19 cellular contexts compared by ENCODE assay signal in genomic region chr7:21550821-21551531, GRCh38. TPM values are rescaled to one million over a fixed set of nuclear protein-coding genes. Genes with fewer than 3 reads are reported as not detected.
A peak's percentile ranks its signal among the peaks of the same experiment; 100 is the strongest.
DNase-seq lines count a peak whose midpoint lies in the region; ATAC-seq and TF ChIP-seq lines count a peak whose summit lies in the region.
"Had no signal": no experiment of that assay in that cellular context is flagged by ENCODE, and none has a peak within 500 bp of the region (broad histone marks: within the 10 kb centered on the region; RNA-seq: fewer than 3 reads in every experiment).

No MANE protein-coding gene starts in this region.

- no peaks in the 10 kb centered on the region for H3K36me3 Mint-ChIP-seq in mesothelial cell of epicardium

- H3K27me3 ChIP-seq in H7 (ENCODE audit: control insufficient read depth, insufficient read depth, low read length) (no peaks in the 10 kb centered on the region), hepatocyte (peaks cover 6% of the 10 kb centered on the region)
- H3K27me3 ChIP-seq: gastroesophageal sphincter had no signal

- H3K4me1 ChIP-seq in hepatocyte (ENCODE audit: insufficient read depth): no peaks in the 10 kb centered on the region
- H3K4me1 ChIP-seq: gastroesophageal sphincter, transverse colon had no signal

- H3K36me3 ChIP-seq in H7 (replicated peaks; ENCODE audit: control insufficient read depth, insufficient read depth, low read length): no peaks in the 10 kb centered on the region
- H3K36me3 ChIP-seq in hepatocyte (replicated peaks; ENCODE audit: insufficient read depth, low read depth): no peaks in the 10 kb centered on the region
- H3K36me3 ChIP-seq: gastroesophageal sphincter, transverse colon had no signal

- H3K4me3 Mint-ChIP-seq in mesothelial cell of epicardium: no peak overlapping the region
- H3K4me3 Mint-ChIP-seq: activated CD4-positive, alpha-beta memory T cell treated with anti-CD3 and anti-CD28 coated beads, Interleukin-2, amount 10 ng/mL, durations not matched to agents 7 days and 5 days had no signal

- DNase-seq in H7: peak; percentile 30
- peak; percentile 84 for DNase-seq in NCI-H748 treated with DMSO at 0.1 percent for 48 hours (lab: John Stamatoyannopoulos, UW)
- DNase-seq in hepatocyte (ENCODE audit: low spot score): peak; percentile 13
- DNase-seq in NCI-H1105 (lab: John Stamatoyannopoulos, UW): no peak
- no peak for DNase-seq in mesothelial cell of epicardium (ENCODE audit: low spot score in 2 of 2, unreplicated experiment in 2 of 2)
- DNase-seq in AG08395 (ENCODE audit: low spot score): no peak
- DNase-seq: activated CD4-positive, alpha-beta memory T cell treated with anti-CD3 and anti-CD28 coated beads, Interleukin-2, amount 10 ng/mL, durations not matched to agents 7 days and 5 days; cerebellar nuclear complex; HCEC 1CT; KBM-7; midbrain; NCI-H2029 treated with DMSO at 0.1 percent for 48 hours; nucleus accumbens; SK-N-SH; stimulated activated CD4-positive, alpha-beta T cell treated with anti-CD3 and anti-CD28 coated beads, Interleukin-4, amount 100 ng/mL, for 4 hours; transverse colon had no signal

- H3K4me2 ChIP-seq in hepatocyte: no peak overlapping the region
- H3K4me2 ChIP-seq: SK-N-SH had no signal

- H3K79me2 ChIP-seq in hepatocyte: no peaks in the 10 kb centered on the region

- H3K4me1 Mint-ChIP-seq in mesothelial cell of epicardium: peaks cover 3% of the 10 kb centered on the region
- H3K4me1 Mint-ChIP-seq: activated CD4-positive, alpha-beta memory T cell treated with anti-CD3 and anti-CD28 coated beads, Interleukin-2, amount 10 ng/mL, durations not matched to agents 7 days and 5 days had no signal

- H4K20me1 ChIP-seq in hepatocyte (ENCODE audit: insufficient read depth, poor library complexity, severe bottlenecking): no peaks in the 10 kb centered on the region

- 43% methylated on average over 6 of the region's 6 CpGs for WGBS in hepatocyte (ENCODE audit: low lambda C conversion rate, missing lambda C conversion rate)

- H3K4me3 ChIP-seq in H7 (ENCODE audit: insufficient read depth, low read depth, low read length) (no peak overlapping the region), hepatocyte (no peak overlapping the region)
- H3K4me3 ChIP-seq: gastroesophageal sphincter, transverse colon had no signal

- H3K27me3 Mint-ChIP-seq in mesothelial cell of epicardium (ENCODE audit: low read depth): peaks cover 9% of the 10 kb centered on the region

- TF ChIP-seq CTCF in C4-2B (conservative IDR thresholded peaks at IDR 0.05) (peak; percentile 51), hepatocyte (IDR thresholded peaks at IDR 0.05; ENCODE audit: poor library complexity) (peak; percentile 9), mesothelial cell of epicardium (IDR thresholded peaks at IDR 0.05; ENCODE audit: unreplicated experiment) (no peak)

- no peaks in the 10 kb centered on the region for H3K9me3 ChIP-seq in hepatocyte (ENCODE audit: low read depth)
- H3K9me3 ChIP-seq: gastroesophageal sphincter, SK-N-SH, transverse colon had no signal

- H3K27ac Mint-ChIP-seq in mesothelial cell of epicardium: no peak overlapping the region
- H3K27ac Mint-ChIP-seq: activated CD4-positive, alpha-beta memory T cell treated with anti-CD3 and anti-CD28 coated beads, Interleukin-2, amount 10 ng/mL, durations not matched to agents 7 days and 5 days had no signal

- no peak for ATAC-seq in GM18868 (IDR thresholded peaks at IDR 0.05; ENCODE audit: unreplicated experiment)
- ATAC-seq: gastroesophageal sphincter had no signal

- no peak overlapping the region for H2AFZ ChIP-seq in hepatocyte

- H3K27ac ChIP-seq in C4-2B: no peak overlapping the region
- peak overlapping the region; percentile 9 for H3K27ac ChIP-seq in hepatocyte
- H3K27ac ChIP-seq: gastroesophageal sphincter, transverse colon had no signal

- no peaks in the 10 kb centered on the region for H3K9me2 ChIP-seq in hepatocyte (replicated peaks; ENCODE audit: insufficient read depth)
- H3K9me2 ChIP-seq: SK-N-SH had no signal

- H3K9me3 Mint-ChIP-seq in mesothelial cell of epicardium: peaks cover 8% of the 10 kb centered on the region
- H3K9me3 Mint-ChIP-seq: activated CD4-positive, alpha-beta memory T cell treated with anti-CD3 and anti-CD28 coated beads, Interleukin-2, amount 10 ng/mL, durations not matched to agents 7 days and 5 days had no signal

RNA-seq across cellular contexts. Expression of gene DNAH11, which starts 8.1 kb away (rescaled TPM):
- total RNA-seq in H7 (2014; rRNA removed; shearing (Covaris generic)): 1.6 and 1.8 TPM in 2 replicates
- 0.43 and 2.0 TPM in 2 replicates for total RNA-seq in hepatocyte
- 0.38 and 1.3 TPM in 2 replicates for polyA plus RNA-seq in hepatocyte
- total RNA-seq in mesothelial cell of epicardium: 0.50 to 0.80 TPM (median 0.53 TPM) in 3 replicates

Comparison
In these comparisons a context has a peak if more than half of its experiments do, and no peak if none do; other contexts are left out.
1. DNase-seq: peak in H7 (single experiment), NCI-H748 treated with DMSO at 0.1 percent for 48 hours (single experiment) and hepatocyte (single experiment); none in NCI-H1105 (single experiment), mesothelial cell of epicardium (0 of 2) and AG08395 (single experiment).